ENCODE assay signal across 8 cellular contexts in genomic region chr1:220089650-220090556, GRCh38. TPM values are rescaled to one million over a fixed set of nuclear protein-coding genes. Genes with fewer than 3 reads are reported as not detected.
DNase-seq lines count a peak whose midpoint lies in the region; ATAC-seq and TF ChIP-seq lines count a peak whose summit lies in the region.

BPNT1 (minus strand) TSS chr1:220089788; CDS start chr1:220079846, 9,942 bp downstream.

- intact Hi-C loops in mammary epithelial cell (cut with micrococcal nuclease), result no loop called here

- BruUV-seq in mammary epithelial cell (replicated peaks; lab: Mats Ljungman, UMichigan), result no TSS peak

- peak; percentile 87 for DNase-seq in AG04450 (ENCODE audit: low read depth, low spot score)
- peak; percentile 97 for DNase-seq in NCI-H2227 (lab: John Stamatoyannopoulos, UW; ENCODE audit: unreplicated experiment)
- DNase-seq in WERI-Rb-1, result peak; percentile 97
- peak; percentile 96 for DNase-seq in mammary epithelial cell
- DNase-seq in iPS-NIHi11 (ENCODE audit: low spot score), result peak; percentile 91
- DNase-seq in smooth muscle cell (lab: John Stamatoyannopoulos, UW; ENCODE audit: unreplicated experiment), result peak; percentile 58

- ATAC-seq in GM18873 (IDR thresholded peaks at IDR 0.05; ENCODE audit: low FRiP score, unreplicated experiment) (peak; percentile 53), HG03139 (IDR thresholded peaks at IDR 0.05; ENCODE audit: unreplicated experiment) (peak; percentile 60)

- H3F3A ChIP-seq in smooth muscle cell (ENCODE audit: low read depth), result no peaks in the 10 kb centered on the region

- peak within 1 kb of the TSS; percentile 93 for H3K4me2 ChIP-seq in mammary epithelial cell (ENCODE audit: insufficient read depth, low read depth, low read length)
- H3K4me2 ChIP-seq in smooth muscle cell, result peak within 1 kb of the TSS; percentile 89

- H3K9me3 ChIP-seq in AG04450 (ENCODE audit: control insufficient read depth, insufficient read depth, low read length), result no peaks in the 10 kb centered on the region
- H3K9me3 ChIP-seq in WERI-Rb-1 (ENCODE audit: severe bottlenecking), result no peaks in the 10 kb centered on the region
- H3K9me3 ChIP-seq in mammary epithelial cell (replicated peaks; ENCODE audit: insufficient read depth, low read length), result no peaks in the 10 kb centered on the region
- no peaks in the 10 kb centered on the region for H3K9me3 ChIP-seq in smooth muscle cell (replicated peaks; ENCODE audit: low read depth)

- H3K27ac ChIP-seq in AG04450 (ENCODE audit: low read depth, low read length) (no peak within 1 kb of the TSS), WERI-Rb-1 (peak within 1 kb of the TSS; percentile 60), mammary epithelial cell (ENCODE audit: insufficient read depth, low read depth, low read length) (peak within 1 kb of the TSS; percentile 39), smooth muscle cell (ENCODE audit: low read depth) (no peak within 1 kb of the TSS)

- no peaks in the 10 kb centered on the region for H3K27me3 ChIP-seq in AG04450 (ENCODE audit: control insufficient read depth, insufficient read depth, low read length)
- no peaks in the 10 kb centered on the region for H3K27me3 ChIP-seq in WERI-Rb-1 (ENCODE audit: insufficient read depth, low read depth, severe bottlenecking)
- no peaks in the 10 kb centered on the region for H3K27me3 ChIP-seq in mammary epithelial cell (ENCODE audit: insufficient read depth, low read length)
- H3K27me3 ChIP-seq in smooth muscle cell (ENCODE audit: low read depth), result no peaks in the 10 kb centered on the region

- no peak for TF ChIP-seq CTCF in AG04450 (IDR thresholded peaks at IDR 0.05; ENCODE audit: low read depth, low read length)
- no peak for TF ChIP-seq CTCF in WERI-Rb-1 (IDR thresholded peaks at IDR 0.05; ENCODE audit: low read depth, low read length)
- TF ChIP-seq CTCF in mammary epithelial cell (conservative IDR thresholded peaks at IDR 0.05 in 1 of 2, IDR thresholded peaks at IDR 0.05 in 1 of 2; ENCODE audit: extremely low read depth in 1 of 2, insufficient read depth in 1 of 2, low read depth in 1 of 2, low read length in 2 of 2), result peak in 1 of 2 donors; percentile 1
- TF ChIP-seq CTCF in smooth muscle cell (IDR thresholded peaks at IDR 0.05; ENCODE audit: borderline replicate concordance, insufficient read depth, poor library complexity, severe bottlenecking), result no peak

- dilution Hi-C loops in mammary epithelial cell (cut with HindIII; ENCODE audit: low sequenced_read_pairs), result no loop called here

- peak within 1 kb of the TSS; percentile 69 for H3K9ac ChIP-seq in mammary epithelial cell (ENCODE audit: insufficient read depth, low read length)
- H3K9ac ChIP-seq in smooth muscle cell (ENCODE audit: low read depth), result peak within 1 kb of the TSS; percentile 24

- no peaks in the 10 kb centered on the region for H4K20me1 ChIP-seq in mammary epithelial cell (ENCODE audit: insufficient read depth, low read length)
- peaks cover 6% of the 10 kb centered on the region for H4K20me1 ChIP-seq in smooth muscle cell (ENCODE audit: low read depth)

- H3K79me2 ChIP-seq in mammary epithelial cell (ENCODE audit: insufficient read depth, low read length) (peaks cover 39% of the 10 kb centered on the region), smooth muscle cell (ENCODE audit: low read depth) (peaks cover 23% of the 10 kb centered on the region)

- H2AFZ ChIP-seq in mammary epithelial cell (ENCODE audit: low read depth, low read length) (peak within 1 kb of the TSS; percentile 80), smooth muscle cell (ENCODE audit: low read depth) (peak within 1 kb of the TSS; percentile 88)

- H3K36me3 ChIP-seq in WERI-Rb-1 (no peaks in the 10 kb centered on the region; the same call in 1 of the 2 replicates), mammary epithelial cell (ENCODE audit: insufficient read depth, low read length) (peaks cover 3% of the 10 kb centered on the region), smooth muscle cell (ENCODE audit: low read depth) (no peaks in the 10 kb centered on the region)

- WGBS in mammary epithelial cell (ENCODE audit: low coverage, missing lambda C conversion rate), result 3% methylated on average over 26 of the region's 35 CpGs
- 6% methylated on average over 35 of the region's 35 CpGs for WGBS in smooth muscle cell (ENCODE audit: low lambda C conversion rate)

- H3K4me1 ChIP-seq in mammary epithelial cell (ENCODE audit: insufficient read depth, low read length) (peaks cover 5% of the 10 kb centered on the region), smooth muscle cell (ENCODE audit: low read depth) (peaks cover 3% of the 10 kb centered on the region)

- CTCF ChIA-PET in AG04450 (lab: Charles Lee) (interaction anchor here (0.6 to 1.4 kb wide), 3 partner anchors 10 to 940 kb away, joined by 3 to 10 read pairs (median 4); no protein-coding TSS in a partner anchor), mammary epithelial cell (lab: Charles Lee; ENCODE audit: low non-redundant PET) (interaction anchor here (0.6 kb wide), 2 partner anchors 114 to 685 kb away, joined by 3 to 14 read pairs; no protein-coding TSS in a partner anchor)

- in situ Hi-C loops in mammary epithelial cell (cut with MboI; ENCODE audit: low sequenced_read_pairs in 2 of 2), result no loop called here

- H3K4me3 ChIP-seq in AG04450 (ENCODE audit: low read depth, low read length), result peak within 1 kb of the TSS; percentile 74
- H3K4me3 ChIP-seq in WERI-Rb-1 (ENCODE audit: low read depth, low read length), result peak within 1 kb of the TSS; percentile 86
- H3K4me3 ChIP-seq in mammary epithelial cell (replicated peaks in 1 of 3; ENCODE audit: insufficient read depth in 1 of 3, low read depth in 2 of 3, low read length in 3 of 3), result peak within 1 kb of the TSS; percentile 69 to 95 (median 91)
- peak within 1 kb of the TSS; percentile 63 for H3K4me3 ChIP-seq in smooth muscle cell

- POLR2A ChIA-PET in AG04450 (lab: Yijun Ruan, JAX), result interaction anchor here (0.5 to 0.8 kb wide), 4 partner anchors 22 to 92 kb away, joined by 3 to 11 read pairs (median 5); no protein-coding TSS in a partner anchor

RNA-seq across cellular contexts. Expression of gene BPNT1, which starts in this region (rescaled TPM):
- polyA plus RNA-seq in AG04450 (2011; rRNA removed), result 46.6 and 54.1 TPM in 2 replicates
- 39.0 and 39.4 TPM in 2 replicates for polyA minus RNA-seq in AG04450 (2011; rRNA and poly(A)+ RNA removed)
- total RNA-seq in mammary epithelial cell, result 10 to 100 TPM; 27.7 to 32.2 TPM
- polyA plus RNA-seq in mammary epithelial cell, result 50.9 TPM
- polyA minus RNA-seq in mammary epithelial cell, result 136 TPM
- total RNA-seq in smooth muscle cell, result 16.3 and 26.5 TPM in 2 replicates
- polyA plus RNA-seq in smooth muscle cell, result 10.1 and 12.1 TPM in 2 replicates

Comparison
In these comparisons a context has a peak if more than half of its experiments do, and no peak if none do; other contexts are left out.
1. H3K27ac ChIP-seq: peak in WERI-Rb-1 (single experiment) and mammary epithelial cell (single experiment); none in AG04450 (single experiment) and smooth muscle cell (single experiment).
2. Peak in every context shown above with its lines, with median percentiles within 50 percentile points of each other: DNase-seq and H3K4me3 ChIP-seq.